12 cellular contexts compared by ENCODE assay signal in the genomic region with DNA sequence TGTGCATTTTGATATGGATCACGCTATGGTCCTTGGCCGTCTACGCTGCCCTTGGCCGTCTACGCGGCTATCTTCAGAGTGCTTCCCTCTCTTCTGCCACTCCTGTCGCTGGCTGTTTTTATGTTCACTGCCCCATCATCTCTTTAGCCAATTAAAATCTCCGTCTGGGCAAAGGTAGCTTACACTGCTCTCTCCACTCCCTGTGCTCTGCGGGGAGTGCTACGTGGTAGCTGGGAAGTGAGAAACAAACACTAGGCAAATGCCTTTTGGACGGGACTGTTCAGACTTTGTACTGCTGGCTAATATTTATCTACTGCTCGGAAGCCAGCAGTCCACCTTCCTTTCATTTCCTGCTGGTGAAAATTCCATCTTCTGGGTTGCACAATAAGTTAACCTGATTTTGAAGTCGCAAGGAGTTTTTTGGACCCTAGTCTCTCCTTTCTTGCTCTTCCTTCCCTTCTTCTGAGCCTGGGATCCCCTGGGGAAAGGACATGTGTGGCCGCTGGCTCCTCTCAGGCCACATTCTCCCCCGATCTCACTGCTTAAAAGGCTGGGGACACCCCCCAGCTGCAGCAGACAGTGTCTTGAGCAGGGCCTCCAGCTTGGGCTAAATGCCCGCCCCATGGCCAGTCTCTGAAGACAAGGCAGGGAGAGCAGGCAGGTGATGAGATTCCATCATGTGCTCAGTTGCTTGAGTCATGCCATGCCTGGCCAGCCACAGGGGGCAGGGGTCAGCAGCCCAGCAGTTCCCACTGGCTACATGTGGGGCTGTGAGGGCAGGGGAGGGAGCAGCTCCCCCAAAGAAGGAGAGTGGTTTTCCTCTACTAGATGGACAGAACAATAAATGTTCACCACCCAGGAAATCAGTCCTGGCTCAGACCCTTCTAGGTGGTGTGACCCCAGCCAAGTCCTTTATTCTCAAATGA. TPM values are rescaled to one million over a fixed set of nuclear protein-coding genes. Genes with fewer than 3 reads are reported as not detected.
A peak's percentile ranks its signal among the peaks of the same experiment; 100 is the strongest.
DNase-seq lines count a peak whose midpoint lies in the region; ATAC-seq and TF ChIP-seq lines count a peak whose summit lies in the region.
"Had no signal": no experiment of that assay in that cellular context is flagged by ENCODE, and none has a peak within 500 bp of the region (broad histone marks: within the 10 kb centered on the region; RNA-seq: fewer than 3 reads in every experiment).

No MANE protein-coding gene starts in this region.

- no peak for DNase-seq in activated naive CD8-positive, alpha-beta T cell treated with anti-CD3 and anti-CD28 coated beads for 36 hours
- DNase-seq in activated naive CD8-positive, alpha-beta T cell treated with anti-CD3 and anti-CD28 coated beads, Interleukin-2, amount 50 U/mL, for 24 hours, result no peak
- DNase-seq in lower lobe of right lung, result no peak
- peak; percentile 28 to 55 for DNase-seq in upper lobe of left lung
- no peak for DNase-seq in CD8-positive, alpha-beta memory T cell
- DNase-seq in heart right ventricle, result no peak
- DNase-seq in AML-193 (lab: John Stamatoyannopoulos, UW), result no peak
- DNase-seq: activated T-cell treated with anti-CD3 and anti-CD28 coated beads, Interleukin-2, amount 50 U/mL, for 4 hours; DMS79 treated with DMSO at 0.1 percent for 48 hours; NCI-H510A treated with DMSO at 0.1 percent for 48 hours; psoas muscle had no signal

- POLR2A ChIA-PET in CD8-positive, alpha-beta memory T cell (lab: Charles Lee), result no interaction called here

- TF ChIP-seq POLR2A in upper lobe of left lung (IDR thresholded peaks at IDR 0.05), result peak in 1 of 4 donors; percentile 24

- H3K36me3 ChIP-seq in duodenal mucosa (ENCODE audit: control insufficient read depth in 1 of 2, insufficient read depth in 2 of 2, low read length in 2 of 2) (no peaks in the 10 kb centered on the region), lower lobe of right lung (no peaks in the 10 kb centered on the region), upper lobe of left lung (no peaks in the 10 kb centered on the region), heart right ventricle (no peaks in the 10 kb centered on the region)
- H3K36me3 ChIP-seq in CD8-positive, alpha-beta memory T cell (ENCODE audit: insufficient read depth, low read length), result no peaks in the 10 kb centered on the region

- H3K27ac ChIP-seq in duodenal mucosa (ENCODE audit: low read depth, low read length), result peak overlapping the region; percentile 79
- peak overlapping the region; percentile 76 for H3K27ac ChIP-seq in lower lobe of right lung
- peak overlapping the region; percentile 49 to 73 (median 71) for H3K27ac ChIP-seq in upper lobe of left lung
- no peak overlapping the region for H3K27ac ChIP-seq in CD8-positive, alpha-beta memory T cell (ENCODE audit: low read depth, low read length)
- no peak overlapping the region for H3K27ac ChIP-seq in heart right ventricle
- H3K27ac ChIP-seq: psoas muscle had no signal

- 61 to 70% methylated on average over 15 to 16 of the region's 16 CpGs for WGBS in upper lobe of left lung, 2 donors
- 75 to 78% methylated on average over 16 of the region's 16 CpGs for WGBS in heart right ventricle, 2 donors

- TF ChIP-seq CTCF in lower lobe of right lung (IDR thresholded peaks at IDR 0.05) (no peak), upper lobe of left lung (IDR thresholded peaks at IDR 0.05) (no peak), heart right ventricle (IDR thresholded peaks at IDR 0.05) (no peak)

- peak overlapping the region in 1 of 2 donors; percentile 20 for H3K9ac ChIP-seq in duodenal mucosa (ENCODE audit: low read depth in 1 of 2, low read length in 2 of 2)

- H3K4me1 Mint-ChIP-seq in activated naive CD8-positive, alpha-beta T cell treated with anti-CD3 and anti-CD28 coated beads for 36 hours, result no peaks in the 10 kb centered on the region
- H3K4me1 Mint-ChIP-seq in activated naive CD8-positive, alpha-beta T cell treated with anti-CD3 and anti-CD28 coated beads, Interleukin-2, amount 50 U/mL, for 24 hours, result no peaks in the 10 kb centered on the region
- no peaks in the 10 kb centered on the region for H3K4me1 Mint-ChIP-seq in CD8-positive, alpha-beta memory T cell

- no peak overlapping the region for H3K4me3 Mint-ChIP-seq in activated naive CD8-positive, alpha-beta T cell treated with anti-CD3 and anti-CD28 coated beads for 36 hours
- no peak overlapping the region for H3K4me3 Mint-ChIP-seq in activated naive CD8-positive, alpha-beta T cell treated with anti-CD3 and anti-CD28 coated beads, Interleukin-2, amount 50 U/mL, for 24 hours
- H3K4me3 Mint-ChIP-seq in CD8-positive, alpha-beta memory T cell, result no peak overlapping the region
- H3K4me3 Mint-ChIP-seq: activated T-cell treated with anti-CD3 and anti-CD28 coated beads, Interleukin-2, amount 50 U/mL, for 4 hours had no signal

- H3K9me3 ChIP-seq in duodenal mucosa (ENCODE audit: control insufficient read depth in 1 of 2, low read length in 2 of 2), result no peaks in the 10 kb centered on the region
- H3K9me3 ChIP-seq in lower lobe of right lung, result no peaks in the 10 kb centered on the region
- H3K9me3 ChIP-seq in upper lobe of left lung, result no peaks in the 10 kb centered on the region
- no peaks in the 10 kb centered on the region for H3K9me3 ChIP-seq in CD8-positive, alpha-beta memory T cell (ENCODE audit: low read length)
- H3K9me3 ChIP-seq in heart right ventricle, result no peaks in the 10 kb centered on the region
- H3K9me3 ChIP-seq: psoas muscle had no signal

- peak overlapping the region; percentile 6 for H3K27ac Mint-ChIP-seq in activated naive CD8-positive, alpha-beta T cell treated with anti-CD3 and anti-CD28 coated beads for 36 hours
- H3K27ac Mint-ChIP-seq in activated naive CD8-positive, alpha-beta T cell treated with anti-CD3 and anti-CD28 coated beads, Interleukin-2, amount 50 U/mL, for 24 hours, result no peak overlapping the region
- no peak overlapping the region for H3K27ac Mint-ChIP-seq in CD8-positive, alpha-beta memory T cell

- CTCF ChIA-PET in CD8-positive, alpha-beta memory T cell (lab: Charles Lee), result interaction anchor here (1.3 kb wide), 1 partner anchor 8 kb away, joined by 3 read pairs; no protein-coding TSS in a partner anchor

- peaks cover 4% of the 10 kb centered on the region for H3K9me3 Mint-ChIP-seq in activated naive CD8-positive, alpha-beta T cell treated with anti-CD3 and anti-CD28 coated beads for 36 hours
- H3K9me3 Mint-ChIP-seq in activated naive CD8-positive, alpha-beta T cell treated with anti-CD3 and anti-CD28 coated beads, Interleukin-2, amount 50 U/mL, for 24 hours, result peaks cover 15% of the 10 kb centered on the region
- peaks cover 0 to 3% (median 0%) of the 10 kb centered on the region in 5 donors for H3K9me3 Mint-ChIP-seq in CD8-positive, alpha-beta memory T cell
- H3K9me3 Mint-ChIP-seq: activated T-cell treated with anti-CD3 and anti-CD28 coated beads, Interleukin-2, amount 50 U/mL, for 4 hours had no signal

- ATAC-seq in activated naive CD8-positive, alpha-beta T cell treated with anti-CD3 and anti-CD28 coated beads, Interleukin-2, amount 50 U/mL, for 24 hours, result no peak
- peak; percentile 97 to 98 for ATAC-seq in lower lobe of right lung
- peak; percentile 67 to 89 for ATAC-seq in upper lobe of left lung (ENCODE audit: low FRiP score in 2 of 2)
- ATAC-seq in heart right ventricle, result no peak
- ATAC-seq: activated T-cell treated with anti-CD3 and anti-CD28 coated beads, Interleukin-2, amount 50 U/mL, for 4 hours; psoas muscle had no signal

- H3K4me1 ChIP-seq in duodenal mucosa (ENCODE audit: control insufficient read depth in 1 of 2, insufficient read depth in 2 of 2, low read length in 2 of 2) (peaks cover 17 to 18% of the 10 kb centered on the region in 2 donors), lower lobe of right lung (no peaks in the 10 kb centered on the region), upper lobe of left lung (peaks cover 0 to 11% (median 0%) of the 10 kb centered on the region in 4 donors), heart right ventricle (no peaks in the 10 kb centered on the region)
- H3K4me1 ChIP-seq in CD8-positive, alpha-beta memory T cell (ENCODE audit: insufficient read depth, low read length), result no peaks in the 10 kb centered on the region
- H3K4me1 ChIP-seq: psoas muscle had no signal

- H3K27me3 ChIP-seq in duodenal mucosa (ENCODE audit: control insufficient read depth in 1 of 2, insufficient read depth in 2 of 2, low read length in 2 of 2) (no peaks in the 10 kb centered on the region), lower lobe of right lung (ENCODE audit: low read depth) (no peaks in the 10 kb centered on the region), upper lobe of left lung (no peaks in the 10 kb centered on the region), heart right ventricle (peaks cover 0 to 3% (median 0%) of the 10 kb centered on the region in 7 donors)
- no peaks in the 10 kb centered on the region for H3K27me3 ChIP-seq in CD8-positive, alpha-beta memory T cell (ENCODE audit: insufficient read depth, low read length, poor library complexity, severe bottlenecking)

- peaks cover 10% of the 10 kb centered on the region for H3K36me3 Mint-ChIP-seq in activated naive CD8-positive, alpha-beta T cell treated with anti-CD3 and anti-CD28 coated beads for 36 hours
- peaks cover 10% of the 10 kb centered on the region for H3K36me3 Mint-ChIP-seq in activated naive CD8-positive, alpha-beta T cell treated with anti-CD3 and anti-CD28 coated beads, Interleukin-2, amount 50 U/mL, for 24 hours (ENCODE audit: low read depth)
- no peaks in the 10 kb centered on the region for H3K36me3 Mint-ChIP-seq in CD8-positive, alpha-beta memory T cell

- intact Hi-C loops in lower lobe of right lung (cut with DNase I), result no loop called here
- intact Hi-C loops in heart right ventricle (cut with DNase I), result no loop called here

- H3K4me3 ChIP-seq in duodenal mucosa (ENCODE audit: low read depth in 1 of 2, low read length in 2 of 2) (peak overlapping the region; percentile 43 to 44), lower lobe of right lung (no peak overlapping the region), upper lobe of left lung (no peak overlapping the region), heart right ventricle (no peak overlapping the region)
- no peak overlapping the region for H3K4me3 ChIP-seq in CD8-positive, alpha-beta memory T cell (ENCODE audit: low read length)
- H3K4me3 ChIP-seq: psoas muscle had no signal

- TF ChIP-seq EP300 in upper lobe of left lung (IDR thresholded peaks at IDR 0.05), result peak in 1 of 4 donors; percentile 27

- H3K27me3 Mint-ChIP-seq in activated naive CD8-positive, alpha-beta T cell treated with anti-CD3 and anti-CD28 coated beads for 36 hours, result no peaks in the 10 kb centered on the region
- no peaks in the 10 kb centered on the region for H3K27me3 Mint-ChIP-seq in activated naive CD8-positive, alpha-beta T cell treated with anti-CD3 and anti-CD28 coated beads, Interleukin-2, amount 50 U/mL, for 24 hours
- H3K27me3 Mint-ChIP-seq in CD8-positive, alpha-beta memory T cell, result peaks cover 3 to 18% of the 10 kb centered on the region in 2 donors

RNA-seq across cellular contexts. Expression of a gene that starts 25.5 kb away (rescaled TPM):
- total RNA-seq in activated naive CD8-positive, alpha-beta T cell treated with anti-CD3 and anti-CD28 coated beads for 36 hours, result 10 to 100 TPM; 69.8 to 74.6 TPM
- 67.2 TPM for total RNA-seq in lower lobe of right lung
- 100 to 1,000 TPM in 1 of 6 donors, 10 to 100 TPM in 5; 40.6 to 179 (median 76.4) TPM for total RNA-seq in upper lobe of left lung
- total RNA-seq in CD8-positive, alpha-beta memory T cell, result 10 to 100 TPM; 68.7 to 71.6 TPM
- polyA plus RNA-seq in CD8-positive, alpha-beta memory T cell, result 68.5 TPM
- 10 to 100 TPM; 30.5 to 44.6 (median 36.0) TPM for total RNA-seq in heart right ventricle
- polyA plus RNA-seq in heart right ventricle, result 10 to 100 TPM in 1 of 2 donors, 1 to 10 TPM in 1; 9.5 to 25.8 TPM

Comparison
In these comparisons a context has a peak if more than half of its experiments do, and no peak if none do; other contexts are left out.
1. DNase-seq: peak in upper lobe of left lung (2 of 2); none in activated naive CD8-positive, alpha-beta T cell treated with anti-CD3 and anti-CD28 coated beads for 36 hours (single experiment), activated naive CD8-positive, alpha-beta T cell treated with anti-CD3 and anti-CD28 coated beads, Interleukin-2, amount 50 U/mL, for 24 hours (single experiment), lower lobe of right lung (single experiment), CD8-positive, alpha-beta memory T cell (0 of 5), heart right ventricle (0 of 2) and AML-193 (0 of 2).
2. ATAC-seq: peak in lower lobe of right lung (2 of 2) and upper lobe of left lung (2 of 2); none in activated naive CD8-positive, alpha-beta T cell treated with anti-CD3 and anti-CD28 coated beads, Interleukin-2, amount 50 U/mL, for 24 hours (single experiment) and heart right ventricle (0 of 8).
3. H3K27ac ChIP-seq: peak in duodenal mucosa (single experiment), lower lobe of right lung (single experiment) and upper lobe of left lung (4 of 4); none in CD8-positive, alpha-beta memory T cell (single experiment) and heart right ventricle (0 of 10).
4. H3K4me3 ChIP-seq: peak in duodenal mucosa (2 of 2); none in lower lobe of right lung (single experiment), upper lobe of left lung (0 of 4), CD8-positive, alpha-beta memory T cell (single experiment) and heart right ventricle (0 of 10).